Comparison of ENCODE assay signal across 1 cellular context in the genomic region with DNA sequence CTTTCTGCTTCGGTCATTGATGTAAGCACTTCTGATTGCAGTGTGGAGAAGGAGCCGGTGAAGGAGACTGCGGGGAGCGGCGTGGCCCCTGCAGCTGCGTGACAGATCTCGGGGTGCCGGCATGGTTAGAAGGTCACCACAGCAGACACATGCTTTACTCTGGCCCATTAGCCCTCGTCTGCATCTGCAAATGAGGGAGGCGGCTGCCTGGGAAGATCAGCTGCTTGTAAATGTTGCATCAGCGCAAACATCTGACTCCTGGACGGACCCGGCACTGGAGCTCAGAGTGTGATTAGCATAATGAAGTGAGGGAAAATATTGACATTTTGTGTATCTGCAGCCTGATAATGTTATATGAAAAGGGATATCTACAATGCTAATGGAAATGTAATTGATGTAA.
TF ChIP-seq lines count a peak whose summit lies in the region.

No MANE protein-coding gene starts in this region.

TF ChIP-seq in HEK293, 187 proteins besides CTCF, POLR2A, EP300 and RAD21 (continued from another document):
- TF ChIP-seq ZBTB11 (tag by site-specific recombination; conservative IDR thresholded peaks at IDR 0.05; ENCODE audit: low read depth) (no peak), ZNF157 (tag by site-specific recombination; IDR thresholded peaks at IDR 0.05) (no peak), SCRT2 (tag by site-specific recombination; IDR thresholded peaks at IDR 0.05) (no peak), ZNF677 (tag by site-specific recombination; IDR thresholded peaks at IDR 0.05) (no peak), IKZF3 (tag by site-specific recombination; IDR thresholded peaks at IDR 0.05) (0 out of 2 replicates have a peak, but pooled peaks have one; percentile 13), ZNF324 (tag by site-specific recombination; IDR thresholded peaks at IDR 0.05) (no peak), ZNF426 (tag by site-specific recombination; IDR thresholded peaks at IDR 0.05) (no peak), ZNF626 (tag by site-specific recombination; IDR thresholded peaks at IDR 0.05) (no peak), ZNF138 (tag by site-specific recombination; IDR thresholded peaks at IDR 0.05; ENCODE audit: borderline replicate concordance) (no peak), ZNF112 (tag by site-specific recombination; IDR thresholded peaks at IDR 0.05) (no peak)
TF ChIP-seq in HEK293: peak in this region for 6.
